Comparison of ENCODE assay signal across 13 cellular contexts in genomic region chr2:33212151-33212550, GRCh38.
DNase-seq lines count a peak whose midpoint lies in the region; ATAC-seq and TF ChIP-seq lines count a peak whose summit lies in the region.
"Had no signal": no experiment of that assay in that cellular context is flagged by ENCODE, and none has a peak within 500 bp of the region (broad histone marks: within the 10 kb centered on the region; RNA-seq: fewer than 3 reads in every experiment).

No MANE protein-coding gene starts in this region.

- ATAC-seq in Right ventricle myocardium inferior (peak; percentile 13), Right ventricle myocardium superior (ENCODE audit: poor library complexity) (no peak), aorta (ENCODE audit: low FRiP score) (peak; percentile 78), GM19395 (IDR thresholded peaks at IDR 0.05; ENCODE audit: unreplicated experiment) (no peak)
- ATAC-seq: naive thymus-derived CD4-positive, alpha-beta T cell had no signal

- H3K4me3 ChIP-seq in mammary epithelial cell (replicated peaks in 1 of 3; ENCODE audit: insufficient read depth in 1 of 3, low read depth in 2 of 3, low read length in 3 of 3) = no peak overlapping the region
- H3K4me3 ChIP-seq in aorta (ENCODE audit: low read length in 2 of 2) = no peak overlapping the region

- H4K20me1 ChIP-seq in mammary epithelial cell (ENCODE audit: insufficient read depth, low read length) = no peaks in the 10 kb centered on the region

- intact Hi-C loops in Right ventricle myocardium inferior (cut with DNase I) = loop anchor here (10.0 kb wide), 1 partner anchor 267 kb away; the partner anchor contains the start of gene LTBP1
- intact Hi-C loops in Right ventricle myocardium superior (cut with DNase I) = no loop called here
- intact Hi-C loops in mammary epithelial cell (cut with micrococcal nuclease) = loop anchor here (5.0 kb wide), 2 partner anchors 80 to 140 kb away; no protein-coding TSS in a partner anchor
- intact Hi-C loops in aorta (cut with DNase I) = loop anchor here (5.0 to 10.0 kb wide), 5 partner anchors 65 to 147 kb away; no protein-coding TSS in a partner anchor

- H3K27me3 ChIP-seq in mammary epithelial cell (ENCODE audit: insufficient read depth, low read length) (no peaks in the 10 kb centered on the region), aorta (ENCODE audit: control insufficient read depth in 1 of 2, insufficient read depth in 2 of 2, low read length in 1 of 2) (no peaks in the 10 kb centered on the region)

- no peak for DNase-seq in Right ventricle myocardium inferior (ENCODE audit: missing footprints)
- no peak for DNase-seq in Right ventricle myocardium superior
- peak; percentile 66 for DNase-seq in mammary epithelial cell
- peak; percentile 81 for DNase-seq in kidney glomerular epithelial cell (lab: John Stamatoyannopoulos, UW)
- peak in 1 of 2 donors; percentile 60 for DNase-seq in aorta
- DNase-seq in NCI-H2081 treated with DMSO at 0.1 percent for 48 hours (lab: John Stamatoyannopoulos, UW) = no peak
- DNase-seq in NCI-H1436 (lab: John Stamatoyannopoulos, UW) = no peak
- DNase-seq: ACHN; activated B cell treated with CpG ODN at 0.5 μM for 24 hours; head of caudate nucleus; naive thymus-derived CD4-positive, alpha-beta T cell; NK-92 treated with Interleukin-12 subunit alpha and Interleukin-12 subunit beta, amount 100 ng/mL, for 24 hours had no signal

- no peak overlapping the region for H3K9ac ChIP-seq in mammary epithelial cell (ENCODE audit: insufficient read depth, low read length)

- CTCF ChIA-PET in mammary epithelial cell (lab: Charles Lee; ENCODE audit: low non-redundant PET) = no interaction called here

- H3K9me3 ChIP-seq in mammary epithelial cell (replicated peaks; ENCODE audit: insufficient read depth, low read length) = no peaks in the 10 kb centered on the region
- no peaks in the 10 kb centered on the region for H3K9me3 ChIP-seq in aorta (ENCODE audit: control insufficient read depth, low read length)

- in situ Hi-C loops in mammary epithelial cell (cut with MboI; ENCODE audit: low sequenced_read_pairs in 2 of 2) = no loop called here

- H3K36me3 ChIP-seq in mammary epithelial cell (ENCODE audit: insufficient read depth, low read length) (no peaks in the 10 kb centered on the region), aorta (ENCODE audit: control insufficient read depth in 1 of 2, insufficient read depth in 2 of 2, low read length in 1 of 2) (no peaks in the 10 kb centered on the region)

- no peaks in the 10 kb centered on the region for H3K79me2 ChIP-seq in mammary epithelial cell (ENCODE audit: insufficient read depth, low read length)

- dilution Hi-C loops in mammary epithelial cell (cut with HindIII; ENCODE audit: low sequenced_read_pairs) = no loop called here

- TF ChIP-seq CTCF in mammary epithelial cell (conservative IDR thresholded peaks at IDR 0.05 in 1 of 2, IDR thresholded peaks at IDR 0.05 in 1 of 2; ENCODE audit: extremely low read depth in 1 of 2, insufficient read depth in 1 of 2, low read depth in 1 of 2, low read length in 2 of 2) = no peak

- H3K4me1 ChIP-seq in mammary epithelial cell (ENCODE audit: insufficient read depth, low read length) (peaks cover 58% of the 10 kb centered on the region), aorta (ENCODE audit: control insufficient read depth in 1 of 2, insufficient read depth in 2 of 2, low read length in 2 of 2) (peaks cover 15 to 31% of the 10 kb centered on the region in 2 donors)

- no peak overlapping the region for H3K4me2 ChIP-seq in mammary epithelial cell (ENCODE audit: insufficient read depth, low read depth, low read length)

- 83% methylated on average over 3 of the region's 3 CpGs for WGBS in mammary epithelial cell (ENCODE audit: low coverage, missing lambda C conversion rate)
- WGBS in aorta, 2 donors = 14 to 16% methylated on average over 3 of the region's 3 CpGs

- BruUV-seq in mammary epithelial cell (replicated peaks; lab: Mats Ljungman, UMichigan) = no TSS peak

- H2AFZ ChIP-seq in mammary epithelial cell (ENCODE audit: low read depth, low read length) = peak overlapping the region; percentile 11

- H3K27ac ChIP-seq in mammary epithelial cell (ENCODE audit: insufficient read depth, low read depth, low read length) = peak overlapping the region; percentile 84
- H3K27ac ChIP-seq in aorta (ENCODE audit: low read depth in 1 of 2, low read length in 2 of 2) = peak overlapping the region; percentile 89 to 98

Comparison
In these comparisons a context has a peak if more than half of its experiments do, and no peak if none do; other contexts are left out.
1. ATAC-seq: peak in Right ventricle myocardium inferior (single experiment) and aorta (single experiment); none in Right ventricle myocardium superior (single experiment) and GM19395 (single experiment).
2. DNase-seq: peak in mammary epithelial cell (single experiment) and kidney glomerular epithelial cell (single experiment); none in Right ventricle myocardium inferior (single experiment), Right ventricle myocardium superior (single experiment), NCI-H2081 treated with DMSO at 0.1 percent for 48 hours (single experiment) and NCI-H1436 (single experiment).